2 cellular contexts compared by ENCODE assay signal in the genomic region with DNA sequence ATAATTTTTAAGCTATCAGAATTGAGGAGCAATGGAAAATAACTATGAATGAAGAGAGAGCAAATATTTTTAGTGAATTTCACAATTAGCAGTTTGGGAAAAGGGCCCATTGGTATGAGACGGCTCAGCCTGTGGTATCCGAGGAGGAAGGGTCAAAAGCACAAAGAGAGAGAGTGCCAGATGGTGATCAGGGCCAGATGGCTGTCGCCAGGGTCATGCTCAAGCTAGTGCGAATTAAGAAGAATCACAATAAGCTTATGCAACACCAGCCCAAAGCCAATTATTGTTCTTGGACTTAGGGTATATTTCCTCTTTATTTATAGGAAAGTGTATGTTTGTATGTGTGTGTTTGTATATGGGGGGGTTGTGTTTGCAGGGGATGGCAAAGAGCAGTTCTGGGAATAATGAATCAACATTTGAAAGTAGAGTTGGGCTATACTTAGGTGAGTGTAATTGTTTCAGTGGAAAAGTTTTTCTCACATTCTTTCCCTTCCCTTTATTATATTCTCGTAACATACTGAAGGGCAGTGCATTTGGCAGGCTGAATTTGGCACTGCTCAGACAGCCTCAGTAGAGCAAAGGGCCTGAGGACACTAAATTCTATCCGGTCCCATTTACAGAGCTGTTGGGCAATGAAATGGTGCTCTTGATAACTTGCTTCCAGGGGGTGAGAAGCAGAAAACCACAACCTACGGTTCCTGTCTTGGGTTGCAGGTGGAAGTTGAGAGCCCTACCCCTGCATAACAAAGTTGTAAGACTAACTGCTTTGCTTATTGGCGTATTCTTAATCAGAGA.
TF ChIP-seq lines count a peak whose summit lies in the region.

No MANE protein-coding gene starts in this region.

TF ChIP-seq in SK-N-SH treated with all-trans-retinoic acid at 6 μM for 48 hours, 23 proteins besides CTCF, POLR2A, EP300 and RAD21 (continued from another document):
- no peak for TF ChIP-seq POU6F1 (CRISPR knock-in tag; IDR thresholded peaks at IDR 0.05; ENCODE audit: borderline replicate concordance, low read depth)
- no peak for TF ChIP-seq ZNF8 (CRISPR knock-in tag; IDR thresholded peaks at IDR 0.05)
- TF ChIP-seq ZFP30 (CRISPR knock-in tag; IDR thresholded peaks at IDR 0.05) = no peak
- TF ChIP-seq ZFP3 (CRISPR knock-in tag; IDR thresholded peaks at IDR 0.05) = no peak
- TF ChIP-seq SNAI2 (CRISPR knock-in tag; IDR thresholded peaks at IDR 0.05) = no peak
- TF ChIP-seq, protein P1, sequence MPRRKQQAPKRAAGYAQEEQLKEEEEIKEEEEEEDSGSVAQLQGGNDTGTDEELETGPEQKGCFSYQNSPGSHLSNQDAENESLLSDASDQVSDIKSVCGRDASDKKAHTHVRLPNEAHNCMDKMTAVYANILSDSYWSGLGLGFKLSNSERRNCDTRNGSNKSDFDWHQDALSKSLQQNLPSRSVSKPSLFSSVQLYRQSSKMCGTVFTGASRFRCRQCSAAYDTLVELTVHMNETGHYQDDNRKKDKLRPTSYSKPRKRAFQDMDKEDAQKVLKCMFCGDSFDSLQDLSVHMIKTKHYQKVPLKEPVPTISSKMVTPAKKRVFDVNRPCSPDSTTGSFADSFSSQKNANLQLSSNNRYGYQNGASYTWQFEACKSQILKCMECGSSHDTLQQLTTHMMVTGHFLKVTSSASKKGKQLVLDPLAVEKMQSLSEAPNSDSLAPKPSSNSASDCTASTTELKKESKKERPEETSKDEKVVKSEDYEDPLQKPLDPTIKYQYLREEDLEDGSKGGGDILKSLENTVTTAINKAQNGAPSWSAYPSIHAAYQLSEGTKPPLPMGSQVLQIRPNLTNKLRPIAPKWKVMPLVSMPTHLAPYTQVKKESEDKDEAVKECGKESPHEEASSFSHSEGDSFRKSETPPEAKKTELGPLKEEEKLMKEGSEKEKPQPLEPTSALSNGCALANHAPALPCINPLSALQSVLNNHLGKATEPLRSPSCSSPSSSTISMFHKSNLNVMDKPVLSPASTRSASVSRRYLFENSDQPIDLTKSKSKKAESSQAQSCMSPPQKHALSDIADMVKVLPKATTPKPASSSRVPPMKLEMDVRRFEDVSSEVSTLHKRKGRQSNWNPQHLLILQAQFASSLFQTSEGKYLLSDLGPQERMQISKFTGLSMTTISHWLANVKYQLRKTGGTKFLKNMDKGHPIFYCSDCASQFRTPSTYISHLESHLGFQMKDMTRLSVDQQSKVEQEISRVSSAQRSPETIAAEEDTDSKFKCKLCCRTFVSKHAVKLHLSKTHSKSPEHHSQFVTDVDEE (CRISPR knock-in tag; IDR thresholded peaks at IDR 0.05) = no peak
- no peak for TF ChIP-seq TCF4 (CRISPR knock-in tag; IDR thresholded peaks at IDR 0.05; ENCODE audit: borderline replicate concordance)
- no peak for TF ChIP-seq GLIS3 (CRISPR knock-in tag; IDR thresholded peaks at IDR 0.05)
- no peak for TF ChIP-seq PPARA (CRISPR knock-in tag; IDR thresholded peaks at IDR 0.05; ENCODE audit: borderline replicate concordance)
TF ChIP-seq in SK-N-SH treated with all-trans-retinoic acid at 6 μM for 48 hours: peak in this region for 0.

TF ChIP-seq in SK-N-SH, 30 proteins besides CTCF, POLR2A, EP300 and RAD21 (continued from another document):
- TF ChIP-seq, protein P2, sequence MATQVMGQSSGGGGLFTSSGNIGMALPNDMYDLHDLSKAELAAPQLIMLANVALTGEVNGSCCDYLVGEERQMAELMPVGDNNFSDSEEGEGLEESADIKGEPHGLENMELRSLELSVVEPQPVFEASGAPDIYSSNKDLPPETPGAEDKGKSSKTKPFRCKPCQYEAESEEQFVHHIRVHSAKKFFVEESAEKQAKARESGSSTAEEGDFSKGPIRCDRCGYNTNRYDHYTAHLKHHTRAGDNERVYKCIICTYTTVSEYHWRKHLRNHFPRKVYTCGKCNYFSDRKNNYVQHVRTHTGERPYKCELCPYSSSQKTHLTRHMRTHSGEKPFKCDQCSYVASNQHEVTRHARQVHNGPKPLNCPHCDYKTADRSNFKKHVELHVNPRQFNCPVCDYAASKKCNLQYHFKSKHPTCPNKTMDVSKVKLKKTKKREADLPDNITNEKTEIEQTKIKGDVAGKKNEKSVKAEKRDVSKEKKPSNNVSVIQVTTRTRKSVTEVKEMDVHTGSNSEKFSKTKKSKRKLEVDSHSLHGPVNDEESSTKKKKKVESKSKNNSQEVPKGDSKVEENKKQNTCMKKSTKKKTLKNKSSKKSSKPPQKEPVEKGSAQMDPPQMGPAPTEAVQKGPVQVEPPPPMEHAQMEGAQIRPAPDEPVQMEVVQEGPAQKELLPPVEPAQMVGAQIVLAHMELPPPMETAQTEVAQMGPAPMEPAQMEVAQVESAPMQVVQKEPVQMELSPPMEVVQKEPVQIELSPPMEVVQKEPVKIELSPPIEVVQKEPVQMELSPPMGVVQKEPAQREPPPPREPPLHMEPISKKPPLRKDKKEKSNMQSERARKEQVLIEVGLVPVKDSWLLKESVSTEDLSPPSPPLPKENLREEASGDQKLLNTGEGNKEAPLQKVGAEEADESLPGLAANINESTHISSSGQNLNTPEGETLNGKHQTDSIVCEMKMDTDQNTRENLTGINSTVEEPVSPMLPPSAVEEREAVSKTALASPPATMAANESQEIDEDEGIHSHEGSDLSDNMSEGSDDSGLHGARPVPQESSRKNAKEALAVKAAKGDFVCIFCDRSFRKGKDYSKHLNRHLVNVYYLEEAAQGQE (IDR thresholded peaks at IDR 0.05; ENCODE audit: low read depth, low read length) = no peak
- TF ChIP-seq POLR2AphosphoS5 (IDR thresholded peaks at IDR 0.05; ENCODE audit: low read depth, low read length) = no peak
- TF ChIP-seq YY1 (IDR thresholded peaks at IDR 0.05; ENCODE audit: low read depth) = no peak
- TF ChIP-seq FOXM1 (IDR thresholded peaks at IDR 0.05; ENCODE audit: low read depth) = no peak
- no peak for TF ChIP-seq NRF1 (IDR thresholded peaks at IDR 0.05; ENCODE audit: low read depth, low read length)
TF ChIP-seq in SK-N-SH: peak in this region for 0.
